In the genomic region with DNA sequence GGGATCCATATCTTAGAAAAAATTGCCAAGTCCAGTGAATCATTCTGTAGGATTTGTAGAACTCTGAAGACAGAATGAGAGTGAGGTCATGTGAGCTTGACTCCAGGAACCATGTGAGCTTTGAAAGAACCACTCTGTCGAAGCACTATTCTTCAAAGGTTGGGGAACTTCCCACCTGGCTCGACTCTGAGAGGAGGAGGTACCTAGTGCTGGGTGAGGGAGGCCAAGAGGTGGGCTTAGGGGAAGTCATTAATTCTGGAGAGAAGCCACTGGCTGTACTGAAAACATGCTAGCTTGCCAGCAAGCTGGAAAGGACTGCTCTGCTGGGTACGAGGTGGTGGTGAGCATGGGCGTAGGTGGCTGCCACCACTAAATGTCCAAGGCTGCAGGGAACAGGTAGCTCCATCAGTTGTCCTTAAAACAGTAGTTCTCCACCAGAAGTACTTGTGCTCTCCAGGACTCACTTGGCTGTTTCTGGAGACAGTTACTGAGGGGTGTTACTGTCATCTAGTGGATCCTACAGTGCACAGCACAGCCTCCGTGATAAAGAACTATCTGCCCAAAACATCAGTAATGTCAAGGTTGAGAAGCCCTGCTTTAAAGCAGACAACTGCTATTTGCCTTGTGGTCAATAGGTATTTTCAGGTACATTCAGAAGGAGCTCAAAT, we compare ENCODE assay signal across 8 cellular contexts. TPM values are rescaled to one million over a fixed set of nuclear protein-coding genes. Genes with fewer than 3 reads are reported as not detected.
A peak's percentile ranks its signal among the peaks of the same experiment; 100 is the strongest.
DNase-seq lines count a peak whose midpoint lies in the region; ATAC-seq and TF ChIP-seq lines count a peak whose summit lies in the region.

No MANE protein-coding gene starts in this region.

- TF ChIP-seq CTCF in LNCaP clone FGC (IDR thresholded peaks at IDR 0.05; ENCODE audit: control insufficient read depth, extremely low read depth, insufficient read depth) (peak; percentile 62), astrocyte of the spinal cord (IDR thresholded peaks at IDR 0.05; ENCODE audit: low read depth, low read length) (peak; percentile 63), right lobe of liver (IDR thresholded peaks at IDR 0.05) (peak in 3 of 4 donors; percentile 14 to 29 (median 22)), spleen (IDR thresholded peaks at IDR 0.05 in 8 of 11, conservative IDR thresholded peaks at IDR 0.05 in 3 of 11) (peak in 5 of 11 experiments; percentile 7 to 43 (median 31))

- no peaks in the 10 kb centered on the region for H3K9me3 ChIP-seq in right lobe of liver
- peaks cover 0 to 23% (median 16%) of the 10 kb centered on the region in 8 donors for H3K9me3 ChIP-seq in spleen

- WGBS in right lobe of liver (ENCODE audit: insufficient coverage, low coverage, low lambda C conversion rate, missing lambda C conversion rate) = 37% methylated on average over 3 of the region's 5 CpGs
- WGBS in spleen, 5 donors = 36 to 49% (median 39%) methylated on average over 5 of the region's 5 CpGs

- H3K4me3 ChIP-seq in LNCaP clone FGC (ENCODE audit: low read depth, low read length) = no peak overlapping the region
- no peak overlapping the region for H3K4me3 ChIP-seq in astrocyte of the spinal cord (ENCODE audit: low read depth, low read length)
- H3K4me3 ChIP-seq in right lobe of liver = no peak overlapping the region
- no peak overlapping the region for H3K4me3 ChIP-seq in spleen

- H3K27me3 ChIP-seq in right lobe of liver (no peaks in the 10 kb centered on the region), spleen (replicated peaks in 1 of 7) (no peaks in the 10 kb centered on the region)

- CTCF ChIA-PET in activated CD4-positive, alpha-beta T cell treated with anti-CD3 and anti-CD28 coated beads, Interleukin-2, amount 10 ng/mL, durations not matched to agents 7 days and 5 days (lab: Charles Lee) = interaction anchor here (0.6 to 1.7 kb wide), 9 partner anchors 9 to 329 kb away, joined by 3 to 5 read pairs (median 3); no protein-coding TSS in a partner anchor

- TF ChIP-seq POLR2A in right lobe of liver (IDR thresholded peaks at IDR 0.05) (no peak), spleen (IDR thresholded peaks at IDR 0.05) (no peak)

- DNase-seq in activated CD4-positive, alpha-beta T cell treated with anti-CD3 and anti-CD28 coated beads, Interleukin-2, amount 10 ng/mL, durations not matched to agents 7 days and 5 days = peak; percentile 24
- DNase-seq in activated CD4-positive, alpha-beta T cell treated with anti-CD3 and anti-CD28 coated beads, Interleukin-2, amount 50 U/mL, for 1 hour = no peak
- DNase-seq in LNCaP clone FGC (ENCODE audit: low read depth) (no peak), astrocyte of the spinal cord (ENCODE audit: low read depth, low spot score) (no peak), right lobe of liver (no peak), spleen (no peak), A172 (ENCODE audit: low spot score) (no peak)

- peaks cover 6% of the 10 kb centered on the region for H3K36me3 Mint-ChIP-seq in activated CD4-positive, alpha-beta T cell treated with anti-CD3 and anti-CD28 coated beads, Interleukin-2, amount 10 ng/mL, durations not matched to agents 7 days and 5 days (ENCODE audit: low read depth)

- POLR2A ChIA-PET in activated CD4-positive, alpha-beta T cell treated with anti-CD3 and anti-CD28 coated beads, Interleukin-2, amount 10 ng/mL, durations not matched to agents 7 days and 5 days (lab: Charles Lee) = no interaction called here

- H3K4me3 Mint-ChIP-seq in activated CD4-positive, alpha-beta T cell treated with anti-CD3 and anti-CD28 coated beads, Interleukin-2, amount 10 ng/mL, durations not matched to agents 7 days and 5 days = no peak overlapping the region

- peak; percentile 37 to 51 (median 44) for ATAC-seq in right lobe of liver
- ATAC-seq in HG02970 (IDR thresholded peaks at IDR 0.05; ENCODE audit: low FRiP score, unreplicated experiment) = no peak

- H3K4me1 Mint-ChIP-seq in activated CD4-positive, alpha-beta T cell treated with anti-CD3 and anti-CD28 coated beads, Interleukin-2, amount 10 ng/mL, durations not matched to agents 7 days and 5 days = no peaks in the 10 kb centered on the region

- intact Hi-C loops in right lobe of liver (cut with DNase I) = no loop called here
- intact Hi-C loops in spleen (cut with DNase I; ENCODE audit: low total_unique reads) = no loop called here

- no peak overlapping the region for H3K27ac Mint-ChIP-seq in activated CD4-positive, alpha-beta T cell treated with anti-CD3 and anti-CD28 coated beads, Interleukin-2, amount 10 ng/mL, durations not matched to agents 7 days and 5 days

- H3K27ac ChIP-seq in right lobe of liver (no peak overlapping the region), spleen (no peak overlapping the region)

- H3K4me1 ChIP-seq in right lobe of liver (no peaks in the 10 kb centered on the region), spleen (no peaks in the 10 kb centered on the region)

- H3K36me3 ChIP-seq in right lobe of liver (peaks cover 0 to 30% (median 9%) of the 10 kb centered on the region in 4 donors), spleen (peaks cover 0 to 39% (median 31%) of the 10 kb centered on the region in 6 donors)

- in situ Hi-C loops in astrocyte of the spinal cord (cut with HindIII; ENCODE audit: low sequenced_read_pairs) = no loop called here

- H3K9me3 Mint-ChIP-seq in activated CD4-positive, alpha-beta T cell treated with anti-CD3 and anti-CD28 coated beads, Interleukin-2, amount 10 ng/mL, durations not matched to agents 7 days and 5 days = no peaks in the 10 kb centered on the region

- peaks cover 25% of the 10 kb centered on the region for H3K27me3 Mint-ChIP-seq in activated CD4-positive, alpha-beta T cell treated with anti-CD3 and anti-CD28 coated beads, Interleukin-2, amount 10 ng/mL, durations not matched to agents 7 days and 5 days

RNA-seq across cellular contexts. Expression of gene SYNJ2, which starts 34.7 kb away (rescaled TPM):
- total RNA-seq in activated CD4-positive, alpha-beta T cell treated with anti-CD3 and anti-CD28 coated beads, Interleukin-2, amount 10 ng/mL, durations not matched to agents 7 days and 5 days = 10 to 100 TPM; 35.8 to 39.0 TPM
- 1 to 10 TPM; 3.2 to 7.4 (median 4.2) TPM for total RNA-seq in right lobe of liver
- 10 to 100 TPM in 5 of 7 donors, 1 to 10 TPM in 2; 6.7 to 34.0 (median 11.9) TPM for total RNA-seq in spleen
- 1 to 10 TPM; 2.4 to 2.8 (median 2.6) TPM for polyA plus RNA-seq in spleen
- 34.0 and 53.7 TPM in 2 replicates for total RNA-seq in A172 (2014; rRNA removed; shearing (Covaris generic))
